ENCODE assay signal across 11 cellular contexts in genomic region chrX:38315186-38315585, GRCh38. TPM values are rescaled to one million over a fixed set of nuclear protein-coding genes. Genes with fewer than 3 reads are reported as not detected.
"Had no signal": no experiment of that assay in that cellular context is flagged by ENCODE, and none has a peak within 500 bp of the region (broad histone marks: within the 10 kb centered on the region; RNA-seq: fewer than 3 reads in every experiment).

No MANE protein-coding gene starts in this region.

- H3K4me2 ChIP-seq: KMS-11 had no signal

- H3K27me3 Mint-ChIP-seq: IgD-negative memory B cell had no signal

- H3K4me3 Mint-ChIP-seq: IgD-negative memory B cell had no signal

- H3K27ac Mint-ChIP-seq: IgD-negative memory B cell had no signal

- H3K27ac ChIP-seq: HL-60, KMS-11 had no signal

- FAIRE-seq: HepG2, HTR-8/SVneo, K562 had no signal

- H3K9ac ChIP-seq: KMS-11 had no signal

- H3K4me1 Mint-ChIP-seq: IgD-negative memory B cell had no signal

- DNase-seq: IMR-90, KBM-7, KG1 had no signal

- H3K4me3 ChIP-seq: K562 had no signal

- ATAC-seq: HepG2, K562 had no signal

RNA-seq across cellular contexts. Expression of gene OTC, which starts 37.2 kb away (rescaled TPM):
- total RNA-seq: HT-29, HT1080, IMR-90, K562 had no signal
- polyA plus RNA-seq: IgD-negative memory B cell, IMR-90, K562 had no signal
